In the genomic region with DNA sequence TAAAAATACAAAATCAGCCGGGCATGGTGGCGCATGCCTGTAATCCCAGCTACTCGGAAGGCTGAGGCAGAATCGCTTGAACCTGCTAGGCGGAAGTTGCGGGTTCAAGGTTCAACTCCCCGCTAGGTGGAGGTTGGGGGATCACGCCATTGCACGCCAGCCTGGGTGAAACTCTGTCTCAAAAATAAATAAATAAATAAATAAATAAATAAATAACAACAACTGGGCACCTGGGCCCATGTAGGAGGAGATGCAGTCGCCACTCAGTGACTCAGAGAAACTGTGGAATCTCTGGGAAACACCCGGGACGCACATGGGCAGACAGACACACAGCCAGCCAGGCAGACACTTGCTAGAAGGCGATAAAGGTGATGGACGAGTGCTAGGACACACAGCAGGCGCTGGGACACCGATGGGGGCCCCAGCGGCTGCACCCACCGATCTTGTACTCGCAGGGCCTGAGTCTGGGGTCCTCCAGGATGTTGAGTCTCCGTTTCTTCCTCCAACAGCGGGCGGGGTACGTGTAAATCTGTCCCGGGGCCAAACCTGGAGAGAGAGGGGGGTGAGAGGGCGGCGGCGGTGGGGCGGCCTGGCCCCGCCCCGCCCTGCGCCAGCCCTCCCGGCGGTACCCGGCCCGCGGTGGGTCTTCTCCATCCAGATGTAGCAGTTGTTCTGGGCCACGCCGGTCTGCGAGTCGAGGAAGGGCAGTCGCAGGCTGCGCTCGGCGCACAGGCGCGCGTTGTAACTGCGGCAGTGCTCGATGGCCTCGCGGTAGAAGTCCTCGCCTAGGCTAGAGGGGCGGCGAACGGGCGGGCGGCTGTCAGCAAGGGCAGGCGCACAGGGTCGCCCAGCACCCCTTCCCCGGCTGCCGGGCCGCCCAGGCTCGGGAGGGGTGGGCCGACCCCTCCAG, we compare ENCODE assay signal across 19 cellular contexts. TPM values are rescaled to one million over a fixed set of nuclear protein-coding genes. Genes with fewer than 3 reads are reported as not detected.
DNase-seq lines count a peak whose midpoint lies in the region; ATAC-seq, FAIRE-seq and TF ChIP-seq lines count a peak whose summit lies in the region.
"Had no signal": no experiment of that assay in that cellular context is flagged by ENCODE, and none has a peak within 500 bp of the region (broad histone marks: within the 10 kb centered on the region; RNA-seq: fewer than 3 reads in every experiment).

No MANE protein-coding gene starts in this region.

- BruUV-seq in mammary epithelial cell (replicated peaks; lab: Mats Ljungman, UMichigan) (no TSS peak), MCF 10A (replicated peaks; lab: Mats Ljungman, UMichigan) (no TSS peak), K562 (replicated peaks; lab: Mats Ljungman, UMichigan) (no TSS peak)

- H3K27me3 Mint-ChIP-seq in MCF 10A (ENCODE audit: insufficient read depth, unreplicated experiment) = peaks cover 4% of the 10 kb centered on the region

- H3K27ac ChIP-seq in mammary epithelial cell (ENCODE audit: insufficient read depth, low read depth, low read length) = no peak overlapping the region
- no peak overlapping the region for H3K27ac ChIP-seq in K562 (ENCODE audit: extremely low read depth, low read depth, low read length)
- H3K27ac ChIP-seq in testis = no peak overlapping the region

- H3K4me3 ChIP-seq in mammary epithelial cell (replicated peaks in 1 of 3; ENCODE audit: insufficient read depth in 1 of 3, low read depth in 2 of 3, low read length in 3 of 3) (no peak overlapping the region), K562 (no peak overlapping the region), testis (peak overlapping the region in 1 of 2 donors; percentile 20)

- peaks cover 23% of the 10 kb centered on the region for H3K4me1 Mint-ChIP-seq in MCF 10A (ENCODE audit: insufficient read depth, unreplicated experiment)

- no peak overlapping the region for H3K4me2 ChIP-seq in mammary epithelial cell (ENCODE audit: insufficient read depth, low read depth, low read length)
- H3K4me2 ChIP-seq in K562 (ENCODE audit: insufficient read depth, low read length) = no peak overlapping the region

- peak; percentile 22 for DNase-seq in mammary epithelial cell
- DNase-seq in MCF 10A (ENCODE audit: unreplicated experiment) = no peak
- no peak for DNase-seq in K562 (ENCODE audit: extremely low read depth in 1 of 4, low spot score in 3 of 4)
- DNase-seq in kidney tubule cell (ENCODE audit: low spot score) = peak; percentile 47
- DNase-seq in testis = no peak
- no peak for DNase-seq in ureter (ENCODE audit: low spot score)
- DNase-seq in NCI-H526 treated with DMSO at 0.1 percent for 48 hours (lab: John Stamatoyannopoulos, UW) = no peak
- DNase-seq: Caco-2, Kasumi-1, NCI-H187 treated with DMSO at 0.1 percent for 48 hours, NCI-H2171, NCI-H510A, SHP77 treated with DMSO at 0.1 percent for 48 hours had no signal

- in situ Hi-C loops in mammary epithelial cell (cut with MboI; ENCODE audit: low sequenced_read_pairs in 2 of 2) = loop anchor here in 1 of 2 donors (10.0 kb wide), 1 partner anchor 77 kb away; no protein-coding TSS in a partner anchor
- in situ Hi-C loops in K562 (cut with MboI) = loop anchor here (10.0 kb wide), 1 partner anchor 297 kb away; no protein-coding TSS in a partner anchor

- H3K4me1 ChIP-seq in mammary epithelial cell (ENCODE audit: insufficient read depth, low read length) = peaks cover 7% of the 10 kb centered on the region
- H3K4me1 ChIP-seq in K562 (replicated peaks in 1 of 2; ENCODE audit: control insufficient read depth in 2 of 2, insufficient read depth in 2 of 2, low read length in 2 of 2) = peaks cover 7 to 36% of the 10 kb centered on the region in 2 experiments; a peak in 4 of 5 replicates
- peaks cover 3% of the 10 kb centered on the region for H3K4me1 ChIP-seq in testis

- H3K9me3 ChIP-seq in mammary epithelial cell (replicated peaks; ENCODE audit: insufficient read depth, low read length) = no peaks in the 10 kb centered on the region
- no peaks in the 10 kb centered on the region for H3K9me3 ChIP-seq in K562 (replicated peaks; ENCODE audit: control insufficient read depth, insufficient read depth, low read depth, low read length)
- H3K9me3 ChIP-seq in testis = no peaks in the 10 kb centered on the region
- H3K9me3 ChIP-seq: Caco-2 had no signal

- TF ChIP-seq EP300 in K562 (IDR thresholded peaks at IDR 0.05; ENCODE audit: low read length) = no peak

- intact Hi-C loops in mammary epithelial cell (cut with micrococcal nuclease) (loop anchor here (10.0 kb wide), 1 partner anchor 227 kb away; no protein-coding TSS in a partner anchor), MCF 10A (cut with micrococcal nuclease) (no loop called here), K562 (cut with micrococcal nuclease) (no loop called here), testis (cut with DNase I; ENCODE audit: low total_unique reads) (no loop called here)

- no peak overlapping the region for H3K27ac Mint-ChIP-seq in MCF 10A (ENCODE audit: low read depth, unreplicated experiment)
- H3K27ac Mint-ChIP-seq: CD14-positive monocyte had no signal

- no peak overlapping the region for H3K9ac ChIP-seq in mammary epithelial cell (ENCODE audit: insufficient read depth, low read length)
- no peak overlapping the region for H3K9ac ChIP-seq in K562 (ENCODE audit: insufficient read depth in 1 of 2, low read depth in 2 of 2, low read length in 2 of 2)

- no peaks in the 10 kb centered on the region for H3K9me1 ChIP-seq in K562 (ENCODE audit: control insufficient read depth, insufficient read depth, low read length)

- H2AFZ ChIP-seq in mammary epithelial cell (ENCODE audit: low read depth, low read length) (no peak overlapping the region), K562 (ENCODE audit: low read depth, low read length) (no peak overlapping the region)

- no peak for TF ChIP-seq RAD21 in K562 (CRISPR knock-in tag; conservative IDR thresholded peaks at IDR 0.05 in 1 of 2, IDR thresholded peaks at IDR 0.05 in 1 of 2)

- no peak for TF ChIP-seq CTCF in mammary epithelial cell (conservative IDR thresholded peaks at IDR 0.05 in 1 of 2, IDR thresholded peaks at IDR 0.05 in 1 of 2; ENCODE audit: extremely low read depth in 1 of 2, insufficient read depth in 1 of 2, low read depth in 1 of 2, low read length in 2 of 2)
- TF ChIP-seq CTCF in MCF 10A (IDR thresholded peaks at IDR 0.05; ENCODE audit: unreplicated experiment) = no peak
- no peak for TF ChIP-seq CTCF in K562 (IDR thresholded peaks at IDR 0.05 in 2 of 3, conservative IDR thresholded peaks at IDR 0.05 in 1 of 3; ENCODE audit: insufficient read depth in 2 of 3, low read depth in 1 of 3, low read length in 3 of 3)
- no peak for TF ChIP-seq CTCF in testis (IDR thresholded peaks at IDR 0.05)

- H3K79me2 ChIP-seq in mammary epithelial cell (ENCODE audit: insufficient read depth, low read length) (no peaks in the 10 kb centered on the region), K562 (ENCODE audit: control insufficient read depth, insufficient read depth, low read length) (no peaks in the 10 kb centered on the region; the same call in 2 of the 3 replicates)

- no peak overlapping the region for H3K4me3 Mint-ChIP-seq in MCF 10A (ENCODE audit: unreplicated experiment)

- POLR2A ChIA-PET in MCF 10A (lab: Yijun Ruan, JAX) (no interaction called here), K562 (lab: Yijun Ruan, JAX) (no interaction called here)

- ATAC-seq in K562 (no peak), HG02763 (IDR thresholded peaks at IDR 0.05; ENCODE audit: unreplicated experiment) (no peak)
- ATAC-seq: Panc1 had no signal

- CTCF ChIA-PET in mammary epithelial cell (lab: Charles Lee; ENCODE audit: low non-redundant PET) = no interaction called here
- CTCF ChIA-PET in MCF 10A (lab: Yijun Ruan, JAX) = interaction anchor here (0.6 kb wide), 1 partner anchor 33 kb away, joined by 3 read pairs; no protein-coding TSS in a partner anchor
- CTCF ChIA-PET in K562 (lab: Yijun Ruan, JAX; ENCODE audit: low intra/inter-chr PET ratio) = no interaction called here

- 81% methylated on average over 15 of the region's 64 CpGs for WGBS in mammary epithelial cell (ENCODE audit: low coverage, missing lambda C conversion rate)
- 84% methylated on average over 39 of the region's 64 CpGs for WGBS in K562 (ENCODE audit: insufficient coverage, low coverage, missing lambda C conversion rate)
- 65 to 75% methylated on average over 32 to 64 of the region's 64 CpGs for WGBS in testis, 2 donors

- H3K36me3 Mint-ChIP-seq in MCF 10A (ENCODE audit: insufficient read depth, unreplicated experiment) = no peaks in the 10 kb centered on the region

- no peaks in the 10 kb centered on the region for H3K9me3 Mint-ChIP-seq in MCF 10A (ENCODE audit: unreplicated experiment)

- H3K27me3 ChIP-seq in mammary epithelial cell (ENCODE audit: insufficient read depth, low read length) (no peaks in the 10 kb centered on the region), K562 (ENCODE audit: control insufficient read depth in 2 of 2, insufficient read depth in 2 of 2, low read length in 2 of 2) (no peaks in the 10 kb centered on the region), testis (no peaks in the 10 kb centered on the region)

- no peak for FAIRE-seq in K562 (lab: Jason Lieb, UNC)
- FAIRE-seq: G401.6 had no signal

- dilution Hi-C loops in mammary epithelial cell (cut with HindIII; ENCODE audit: low sequenced_read_pairs) = no loop called here

- H4K20me1 ChIP-seq in mammary epithelial cell (ENCODE audit: insufficient read depth, low read length) (no peaks in the 10 kb centered on the region), K562 (replicated peaks; ENCODE audit: control insufficient read depth, insufficient read depth, low read length) (no peaks in the 10 kb centered on the region)

- H3K36me3 ChIP-seq in mammary epithelial cell (ENCODE audit: insufficient read depth, low read length) = no peaks in the 10 kb centered on the region
- H3K36me3 ChIP-seq in K562 (ENCODE audit: control insufficient read depth, insufficient read depth, low read length) = no peaks in the 10 kb centered on the region
- H3K36me3 ChIP-seq in testis (ENCODE audit: low read depth, missing control alignments) = no peaks in the 10 kb centered on the region

- TF ChIP-seq POLR2A in K562 (conservative IDR thresholded peaks at IDR 0.05) (no peak), testis (IDR thresholded peaks at IDR 0.05) (no peak)

RNA-seq across cellular contexts. Expression of a gene that starts 1.8 kb away (rescaled TPM):
- total RNA-seq in mammary epithelial cell (1 to 10 TPM; 3.0 to 6.2 TPM), MCF 10A (2022) (1.0 and 1.2 TPM in 2 replicates), K562 (2014; rRNA removed) (4.1 and 4.6 TPM in 2 replicates), K562 (2014; rRNA removed; fragmentation: Illumina TruSeq; extraction: Trizol) (1.1 and 1.6 TPM in 2 replicates), K562 (2015; rRNA removed; fragmentation: Illumina TruSeq; extraction: Trizol) (2.2 and 2.3 TPM in 2 replicates), K562 (2021) (5.7 and 6.2 TPM in 2 replicates), testis (1 to 10 TPM; 4.7 to 6.4 TPM), ureter (not detected)
- polyA plus RNA-seq in mammary epithelial cell (1.6 TPM), K562 (2011; rRNA removed) (3.1 and 3.6 TPM in 2 replicates), K562 (2014; fragmentation: Illumina TruSeq; extraction: Trizol) (3.8 and 5.0 TPM in 2 replicates), K562 (2014; fragmentation: Nextera tagmentation; extraction: Ambion mirVana) (under 1 TPM; 0.10 to 0.29 TPM), K562 (2014; rRNA removed) (4.2 and 5.5 TPM in 2 replicates), testis (ENCODE audit: insufficient read depth, low read depth, low replicate concordance) (3.6 TPM)
- polyA minus RNA-seq in mammary epithelial cell = not detected
- total RNA-seq in K562 (2011; cell fraction: chromatin; rRNA removed; ENCODE audit: low replicate concordance) = 5.0 and 8.4 TPM in 2 replicates
- total RNA-seq in K562 (2011; cell fraction: nucleolus; rRNA removed) = 4.9 and 7.2 TPM in 2 replicates
- 5.0 and 6.9 TPM in 2 replicates for total RNA-seq in K562 (2011; cell fraction: nucleoplasm; rRNA removed)
- 5.9 and 11.0 TPM in 2 replicates for polyA plus RNA-seq in K562 (2011; cell fraction: cytosol; rRNA removed)
- 5.7 and 8.6 TPM in 2 replicates for polyA plus RNA-seq in K562 (2011; cell fraction: nucleus; rRNA removed)
- 1.1 and 3.6 TPM in 2 replicates for polyA plus RNA-seq in K562 (2012)
- polyA minus RNA-seq in K562 (2011; rRNA and poly(A)+ RNA removed) = 2.2 and 2.6 TPM in 2 replicates
- polyA minus RNA-seq in K562 (2011; cell fraction: cytosol; rRNA and poly(A)+ RNA removed) = 1.0 and 2.2 TPM in 2 replicates
- 2.0 and 2.7 TPM in 2 replicates for polyA minus RNA-seq in K562 (2011; cell fraction: nucleus; rRNA and poly(A)+ RNA removed)
- polyA plus RNA-seq: CD14-positive monocyte had no signal

RNA-seq across cellular contexts. Expression of a gene that starts 34.0 kb away (rescaled TPM):
- 10 to 100 TPM in 1 of 2 donors, 1 to 10 TPM in 1; 4.2 to 10.2 TPM for total RNA-seq in mammary epithelial cell
- polyA plus RNA-seq in mammary epithelial cell = 3.4 TPM
- not detected for polyA minus RNA-seq in mammary epithelial cell
- not detected in 2 replicates for total RNA-seq in MCF 10A (2022)
- total RNA-seq in K562 (2011; cell fraction: chromatin; rRNA removed; ENCODE audit: low replicate concordance) = 6.6 and 11.8 TPM in 2 replicates
- 9.3 and 13.7 TPM in 2 replicates for total RNA-seq in K562 (2011; cell fraction: nucleolus; rRNA removed)
- 11.6 and 12.5 TPM in 2 replicates for total RNA-seq in K562 (2011; cell fraction: nucleoplasm; rRNA removed)
- 60.7 and 74.0 TPM in 2 replicates for total RNA-seq in K562 (2014; rRNA removed)
- total RNA-seq in K562 (2014; rRNA removed; fragmentation: Illumina TruSeq; extraction: Trizol) = 0.80 and 1.7 TPM in 2 replicates
- total RNA-seq in K562 (2015; rRNA removed; fragmentation: Illumina TruSeq; extraction: Trizol) = 6.5 and 7.5 TPM in 2 replicates
- 107 TPM in 2 replicates for total RNA-seq in K562 (2021)
- polyA plus RNA-seq in K562 (2011; rRNA removed) = 24.7 and 26.4 TPM in 2 replicates
- 41.0 and 143 TPM in 2 replicates for polyA plus RNA-seq in K562 (2011; cell fraction: cytosol; rRNA removed)
- polyA plus RNA-seq in K562 (2011; cell fraction: nucleus; rRNA removed) = 21.3 and 32.8 TPM in 2 replicates
- polyA plus RNA-seq in K562 (2012) = 67.8 and 104 TPM in 2 replicates
- 12.1 and 31.5 TPM in 2 replicates for polyA plus RNA-seq in K562 (2014; fragmentation: Illumina TruSeq; extraction: Trizol)
- polyA plus RNA-seq in K562 (2014; fragmentation: Nextera tagmentation; extraction: Ambion mirVana) = 1 to 10 TPM in 1 of 2 experiments, under 1 TPM in 1; 0.44 to 1.1 TPM
- polyA plus RNA-seq in K562 (2014; rRNA removed) = 179 and 181 TPM in 2 replicates
- 1.6 and 1.9 TPM in 2 replicates for polyA minus RNA-seq in K562 (2011; rRNA and poly(A)+ RNA removed)
- 10.9 and 22.5 TPM in 2 replicates for polyA minus RNA-seq in K562 (2011; cell fraction: cytosol; rRNA and poly(A)+ RNA removed)
- 5.1 and 10.1 TPM in 2 replicates for polyA minus RNA-seq in K562 (2011; cell fraction: nucleus; rRNA and poly(A)+ RNA removed)
- 100 to 1,000 TPM; 187 to 268 TPM for total RNA-seq in testis
- 97.1 TPM for polyA plus RNA-seq in testis (ENCODE audit: insufficient read depth, low read depth, low replicate concordance)
- total RNA-seq in ureter = 98.6 TPM
- total RNA-seq: A172, H4 had no signal
- polyA plus RNA-seq: CD14-positive monocyte had no signal

RNA-seq across cellular contexts. Expression of a gene that starts 42.2 kb away (rescaled TPM):
- total RNA-seq in mammary epithelial cell = 100 to 1,000 TPM; 775 to 871 TPM
- polyA plus RNA-seq in mammary epithelial cell = 333 TPM
- 334 TPM for polyA minus RNA-seq in mammary epithelial cell
- 277 and 333 TPM in 2 replicates for total RNA-seq in MCF 10A (2022)
- 0.49 and 2.1 TPM in 2 replicates for total RNA-seq in K562 (2011; cell fraction: chromatin; rRNA removed; ENCODE audit: low replicate concordance)
- total RNA-seq in K562 (2011; cell fraction: nucleolus; rRNA removed) = 1.7 and 3.2 TPM in 2 replicates
- 0.73 and 4.7 TPM in 2 replicates for total RNA-seq in K562 (2011; cell fraction: nucleoplasm; rRNA removed)
- total RNA-seq in K562 (2014; rRNA removed) = 1.0 and 3.5 TPM in 2 replicates
- total RNA-seq in K562 (2014; rRNA removed; fragmentation: Illumina TruSeq; extraction: Trizol) = 0.38 and 0.84 TPM in 2 replicates
- total RNA-seq in K562 (2015; rRNA removed; fragmentation: Illumina TruSeq; extraction: Trizol) = 0.65 and 1.4 TPM in 2 replicates
- 1.9 and 2.1 TPM in 2 replicates for total RNA-seq in K562 (2021)
- 4.5 and 4.6 TPM in 2 replicates for polyA plus RNA-seq in K562 (2011; rRNA removed)
- polyA plus RNA-seq in K562 (2011; cell fraction: cytosol; rRNA removed) = 3.5 and 6.8 TPM in 2 replicates
- polyA plus RNA-seq in K562 (2011; cell fraction: nucleus; rRNA removed) = 3.8 and 4.9 TPM in 2 replicates
- polyA plus RNA-seq in K562 (2012) = 0.69 and 1.3 TPM in 2 replicates
- polyA plus RNA-seq in K562 (2014; fragmentation: Illumina TruSeq; extraction: Trizol) = 3.6 and 4.4 TPM in 2 replicates
- polyA plus RNA-seq in K562 (2014; fragmentation: Nextera tagmentation; extraction: Ambion mirVana) = 1 to 10 TPM; 3.4 to 4.1 TPM
- polyA plus RNA-seq in K562 (2014; rRNA removed) = 0.93 and 1.6 TPM in 2 replicates
- polyA minus RNA-seq in K562 (2011; rRNA and poly(A)+ RNA removed) = 1.9 and 3.0 TPM in 2 replicates
- 4.6 TPM in 1 of 2 replicates, not detected in the other for polyA minus RNA-seq in K562 (2011; cell fraction: cytosol; rRNA and poly(A)+ RNA removed)
- 0.40 and 2.0 TPM in 2 replicates for polyA minus RNA-seq in K562 (2011; cell fraction: nucleus; rRNA and poly(A)+ RNA removed)
- total RNA-seq in testis = 100 to 1,000 TPM; 372 to 389 TPM
- polyA plus RNA-seq in testis (ENCODE audit: insufficient read depth, low read depth, low replicate concordance) = 480 TPM
- total RNA-seq in ureter = 286 TPM

Comparison
In these comparisons a context has a peak if more than half of its experiments do, and no peak if none do; other contexts are left out.
1. DNase-seq: peak in mammary epithelial cell (single experiment) and kidney tubule cell (single experiment); none in MCF 10A (single experiment), K562 (0 of 4), testis (single experiment), ureter (single experiment) and NCI-H526 treated with DMSO at 0.1 percent for 48 hours (single experiment).
2. RNA of a gene that starts 42.2 kb away (total RNA-seq): 775 to 871 TPM in mammary epithelial cell, 372 to 389 TPM in testis, 277 to 333 TPM in MCF 10A and 286 TPM in ureter (single experiment); 0.38 to 4.7 TPM in K562; every median in the first group is over 10 times any median in the second.